In the genomic region with DNA sequence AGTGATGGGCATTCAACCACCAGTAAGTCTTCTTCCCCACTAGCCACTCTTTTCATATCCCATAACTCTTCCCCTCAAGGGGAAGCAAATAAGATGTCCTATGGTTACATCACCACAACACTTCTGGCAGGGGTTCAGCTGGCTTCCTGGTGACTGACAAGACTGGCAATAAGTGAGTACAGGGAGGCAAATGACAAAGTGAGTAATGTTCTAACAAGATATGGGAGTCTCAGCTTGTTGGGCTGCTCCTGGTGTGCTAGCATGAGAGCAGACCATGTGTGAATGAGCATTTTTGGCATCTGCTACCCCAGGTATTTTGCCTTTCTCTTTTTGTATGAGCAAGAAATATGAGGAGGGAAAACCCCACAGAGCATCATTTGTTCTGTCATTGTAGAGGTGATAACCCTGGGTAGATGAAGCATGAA, we compare ENCODE assay signal across 9 cellular contexts. TPM values are rescaled to one million over a fixed set of nuclear protein-coding genes. Genes with fewer than 3 reads are reported as not detected.
DNase-seq lines count a peak whose midpoint lies in the region; ATAC-seq and TF ChIP-seq lines count a peak whose summit lies in the region.
"Had no signal": no experiment of that assay in that cellular context is flagged by ENCODE, and none has a peak within 500 bp of the region (broad histone marks: within the 10 kb centered on the region; RNA-seq: fewer than 3 reads in every experiment).

No MANE protein-coding gene starts in this region.

- no peak overlapping the region for H3K27ac Mint-ChIP-seq in neural progenitor cell

- H3K4me1 Mint-ChIP-seq in neural progenitor cell, result peaks cover 3% of the 10 kb centered on the region
- H3K4me1 Mint-ChIP-seq: nephron had no signal

- no peaks in the 10 kb centered on the region for H4K20me1 ChIP-seq in neural progenitor cell (ENCODE audit: low read depth)

- ATAC-seq in left cardiac atrium, result peak in 1 of 2 donors; percentile 72

- no peak overlapping the region for H3K9ac ChIP-seq in neural progenitor cell

- no peaks in the 10 kb centered on the region for H3K36me3 Mint-ChIP-seq in neural progenitor cell

- no peaks in the 10 kb centered on the region for H3K27me3 ChIP-seq in neural progenitor cell

- H2AFZ ChIP-seq in neural progenitor cell (replicated peaks), result no peak overlapping the region

- no peak overlapping the region for H3K4me2 ChIP-seq in neural progenitor cell

- peak; percentile 31 for DNase-seq in left cardiac atrium
- DNase-seq in cardiac septum (ENCODE audit: low spot score), result no peak
- DNase-seq in SIG-M5 treated with dmso at 0.1 percent for 504 hours (lab: John Stamatoyannopoulos, UW; ENCODE audit: unreplicated experiment), result peak; percentile 63
- peak; percentile 79 for DNase-seq in astrocyte of the hippocampus (ENCODE audit: low read depth, low spot score)
- peak; percentile 8 to 43 for DNase-seq in stimulated activated CD4-positive, alpha-beta T cell treated with anti-CD3 and anti-CD28 coated beads, Interleukin-4, amount 100 ng/mL, for 4 hours
- DNase-seq in Ammon's horn (ENCODE audit: low spot score), result no peak
- no peak for DNase-seq in NCI-H2227 (lab: John Stamatoyannopoulos, UW; ENCODE audit: unreplicated experiment)
- no peak for DNase-seq in neural progenitor cell (ENCODE audit: low spot score)

- no peak overlapping the region for H3K4me3 Mint-ChIP-seq in neural progenitor cell
- H3K4me3 Mint-ChIP-seq: nephron had no signal

- no peaks in the 10 kb centered on the region for H3K9me3 ChIP-seq in neural progenitor cell (ENCODE audit: low read depth)

- no peaks in the 10 kb centered on the region for H3K9me3 Mint-ChIP-seq in neural progenitor cell
- H3K9me3 Mint-ChIP-seq: nephron had no signal

- no peak overlapping the region for H3K4me3 ChIP-seq in neural progenitor cell

- H3F3A ChIP-seq in neural progenitor cell (ENCODE audit: low read depth), result no peaks in the 10 kb centered on the region

- H3K4me1 ChIP-seq in neural progenitor cell, result no peaks in the 10 kb centered on the region

- no peaks in the 10 kb centered on the region for H3K79me2 ChIP-seq in neural progenitor cell (ENCODE audit: low read depth)

- H3K36me3 ChIP-seq in neural progenitor cell, result no peaks in the 10 kb centered on the region

- intact Hi-C loops in left cardiac atrium (cut with DNase I) (no loop called here), cardiac septum (cut with DNase I) (no loop called here)

- no peak for TF ChIP-seq CTCF in neural progenitor cell (IDR thresholded peaks at IDR 0.05)

- no peak overlapping the region for H3K27ac ChIP-seq in neural progenitor cell

- H3K27me3 Mint-ChIP-seq in neural progenitor cell (ENCODE audit: insufficient read depth, low read depth), result peaks cover 6% of the 10 kb centered on the region

RNA-seq across cellular contexts. Expression of a gene that starts 9.9 kb away (rescaled TPM):
- not detected for total RNA-seq in left cardiac atrium
- total RNA-seq in cardiac septum, result not detected
- total RNA-seq in neural progenitor cell (ENCODE audit: low replicate concordance), result not detected in 2 replicates

RNA-seq across cellular contexts. Expression of a gene that starts 32.2 kb away (rescaled TPM):
- 10 to 100 TPM; 16.9 to 19.8 TPM for total RNA-seq in left cardiac atrium
- total RNA-seq in cardiac septum, result 14.1 TPM
- 75.5 and 98.8 TPM in 2 replicates for total RNA-seq in neural progenitor cell (ENCODE audit: low replicate concordance)

RNA-seq across cellular contexts. Expression of a gene that starts 54.8 kb away (rescaled TPM):
- total RNA-seq in left cardiac atrium, result 10 to 100 TPM; 25.2 to 37.8 TPM
- 20.7 TPM for total RNA-seq in cardiac septum
- 66.1 and 70.8 TPM in 2 replicates for total RNA-seq in neural progenitor cell (ENCODE audit: low replicate concordance)

Comparison
In these comparisons a context has a peak if more than half of its experiments do, and no peak if none do; other contexts are left out.
1. DNase-seq: peak in left cardiac atrium (single experiment), SIG-M5 treated with dmso at 0.1 percent for 504 hours (single experiment), astrocyte of the hippocampus (single experiment) and stimulated activated CD4-positive, alpha-beta T cell treated with anti-CD3 and anti-CD28 coated beads, Interleukin-4, amount 100 ng/mL, for 4 hours (2 of 2); none in cardiac septum (single experiment), Ammon's horn (single experiment), NCI-H2227 (single experiment) and neural progenitor cell (single experiment).